Comparison of ENCODE assay signal across 17 cellular contexts in genomic region chr12:24919346-24920001, GRCh38.
DNase-seq lines count a peak whose midpoint lies in the region; ATAC-seq lines count a peak whose summit lies in the region.
"Had no signal": no experiment of that assay in that cellular context is flagged by ENCODE, and none has a peak within 500 bp of the region (broad histone marks: within the 10 kb centered on the region; RNA-seq: fewer than 3 reads in every experiment).

No MANE protein-coding gene starts in this region.

- H3K4me3 Mint-ChIP-seq in activated T-cell treated with anti-CD3 and anti-CD28 coated beads, Interleukin-2, amount 50 U/mL, for 24 hours, result peak overlapping the region; percentile 6
- H3K4me3 Mint-ChIP-seq in memory B cell, result no peak overlapping the region
- no peak overlapping the region for H3K4me3 Mint-ChIP-seq in stimulated activated memory B cell treated with anti-CD40 and anti-IgM and Interleukin-4, amounts not matched to agents 10 μg/mL and 1 μg/mL and 100 μg/mL, for 72 hours
- H3K4me3 Mint-ChIP-seq: CD4-positive, CD25-positive, alpha-beta regulatory T cell; T-cell had no signal

- H3K27me3 Mint-ChIP-seq in activated T-cell treated with anti-CD3 and anti-CD28 coated beads, Interleukin-2, amount 50 U/mL, for 24 hours, result peaks cover 14% of the 10 kb centered on the region
- H3K27me3 Mint-ChIP-seq in memory B cell, result no peaks in the 10 kb centered on the region
- H3K27me3 Mint-ChIP-seq in stimulated activated memory B cell treated with anti-CD40 and anti-IgM and Interleukin-4, amounts not matched to agents 10 μg/mL and 1 μg/mL and 100 μg/mL, for 72 hours, result no peaks in the 10 kb centered on the region
- H3K27me3 Mint-ChIP-seq: CD4-positive, CD25-positive, alpha-beta regulatory T cell; T-cell had no signal

- peaks cover 9% of the 10 kb centered on the region for H3K9me3 Mint-ChIP-seq in activated T-cell treated with anti-CD3 and anti-CD28 coated beads, Interleukin-2, amount 50 U/mL, for 24 hours
- H3K9me3 Mint-ChIP-seq in memory B cell, result no peaks in the 10 kb centered on the region
- no peaks in the 10 kb centered on the region for H3K9me3 Mint-ChIP-seq in stimulated activated memory B cell treated with anti-CD40 and anti-IgM and Interleukin-4, amounts not matched to agents 10 μg/mL and 1 μg/mL and 100 μg/mL, for 72 hours
- H3K9me3 Mint-ChIP-seq: T-cell had no signal

- H3K36me3 Mint-ChIP-seq in activated T-cell treated with anti-CD3 and anti-CD28 coated beads, Interleukin-2, amount 50 U/mL, for 24 hours (ENCODE audit: low read depth), result peaks cover 5% of the 10 kb centered on the region
- no peaks in the 10 kb centered on the region for H3K36me3 Mint-ChIP-seq in memory B cell
- no peaks in the 10 kb centered on the region for H3K36me3 Mint-ChIP-seq in stimulated activated memory B cell treated with anti-CD40 and anti-IgM and Interleukin-4, amounts not matched to agents 10 μg/mL and 1 μg/mL and 100 μg/mL, for 72 hours
- H3K36me3 Mint-ChIP-seq: CD4-positive, CD25-positive, alpha-beta regulatory T cell; T-cell had no signal

- peak; percentile 31 for ATAC-seq in memory B cell (ENCODE audit: low read depth)
- ATAC-seq in stimulated activated memory B cell treated with anti-CD40 and anti-IgM and Interleukin-4, amounts not matched to agents 10 μg/mL and 1 μg/mL and 100 μg/mL, for 72 hours, result peak; percentile 58
- ATAC-seq in HG03196 (IDR thresholded peaks at IDR 0.05; ENCODE audit: unreplicated experiment), result no peak
- ATAC-seq: lower lobe of right lung, Right ventricle myocardium inferior, sciatic nerve, T-cell had no signal

- peaks cover 43% of the 10 kb centered on the region for H3K4me1 Mint-ChIP-seq in activated T-cell treated with anti-CD3 and anti-CD28 coated beads, Interleukin-2, amount 50 U/mL, for 24 hours (ENCODE audit: low read depth)
- H3K4me1 Mint-ChIP-seq in memory B cell, result peaks cover 4% of the 10 kb centered on the region
- H3K4me1 Mint-ChIP-seq in stimulated activated memory B cell treated with anti-CD40 and anti-IgM and Interleukin-4, amounts not matched to agents 10 μg/mL and 1 μg/mL and 100 μg/mL, for 72 hours, result peaks cover 22% of the 10 kb centered on the region

- peak overlapping the region; percentile 44 for H3K27ac Mint-ChIP-seq in activated T-cell treated with anti-CD3 and anti-CD28 coated beads, Interleukin-2, amount 50 U/mL, for 24 hours
- no peak overlapping the region for H3K27ac Mint-ChIP-seq in memory B cell
- H3K27ac Mint-ChIP-seq in stimulated activated memory B cell treated with anti-CD40 and anti-IgM and Interleukin-4, amounts not matched to agents 10 μg/mL and 1 μg/mL and 100 μg/mL, for 72 hours, result no peak overlapping the region
- H3K27ac Mint-ChIP-seq: CD4-positive, CD25-positive, alpha-beta regulatory T cell; T-cell had no signal

- DNase-seq in activated T-cell treated with anti-CD3 and anti-CD28 coated beads for 24 hours (ENCODE audit: low read depth) (peak; percentile 44), memory B cell (ENCODE audit: low spot score in 2 of 2) (no peak), Kasumi-1 (lab: John Stamatoyannopoulos, UW) (no peak)
- no peak for DNase-seq in activated T-cell treated with anti-CD3 and anti-CD28 coated beads, Interleukin-2, amount 50 U/mL, for 1 hour
- DNase-seq in activated T-cell treated with anti-CD3 and anti-CD28 coated beads, Interleukin-2, amount 50 U/mL, for 24 hours, result no peak
- DNase-seq in activated effector memory CD4-positive, alpha-beta T cell treated with Interleukin-2 at 50 U/mL for 16 hours, result no peak
- DNase-seq: GDM1, lower lobe of right lung, NCI-H1092, NCI-H524 treated with DMSO at 0.1 percent for 48 hours, ovary, T-cell had no signal
